In the genomic region with DNA sequence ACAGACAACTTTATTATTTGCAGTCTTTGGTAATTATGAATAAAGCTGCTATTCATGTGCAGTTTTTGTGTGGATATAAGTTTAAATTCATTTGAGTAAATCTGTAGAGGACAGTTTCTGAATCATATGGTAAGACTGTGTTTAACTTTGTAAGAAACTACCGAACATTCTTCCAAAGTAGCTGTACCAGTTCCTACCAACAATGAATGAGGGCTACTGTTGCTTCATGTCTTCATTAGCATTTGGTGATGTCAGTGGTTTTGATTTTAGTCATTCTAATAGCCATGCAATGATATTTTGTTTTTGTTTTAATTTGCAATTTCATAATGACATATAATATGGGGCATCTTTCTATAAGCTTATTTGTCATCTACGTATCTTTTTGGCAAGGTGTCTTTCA, we compare ENCODE assay signal across 30 cellular contexts.
"Had no signal": no experiment of that assay in that cellular context is flagged by ENCODE, and none has a peak within 500 bp of the region (broad histone marks: within the 10 kb centered on the region; RNA-seq: fewer than 3 reads in every experiment).

No MANE protein-coding gene starts in this region.

- ATAC-seq: activated CD8-positive, alpha-beta memory T cell treated with anti-CD3 and anti-CD28 coated beads, Interleukin-2, amount 10 ng/mL, durations not matched to agents 7 days and 5 days; activated naive CD8-positive, alpha-beta T cell treated with anti-CD3 and anti-CD28 coated beads, Interleukin-2, amount 50 U/mL, for 24 hours had no signal

- H3K4me3 ChIP-seq: cardiac muscle cell, SK-N-MC had no signal

- H3K27me3 ChIP-seq: cardiac muscle cell had no signal

- DNase-seq: activated CD4-positive, alpha-beta memory T cell treated with anti-CD3 and anti-CD28 coated beads, Interleukin-2, amount 10 ng/mL, durations not matched to agents 7 days and 5 days; activated CD4-positive, alpha-beta T cell treated with anti-CD3 and anti-CD28 coated beads for 1 hour; activated CD4-positive, alpha-beta T cell treated with anti-CD3 and anti-CD28 coated beads for 48 hours; activated CD4-positive, CD25-positive, alpha-beta regulatory T cell; activated CD8-positive, alpha-beta memory T cell treated with anti-CD3 and anti-CD28 coated beads for 24 hours; activated CD8-positive, alpha-beta memory T cell treated with anti-CD3 and anti-CD28 coated beads, Interleukin-2, amount 10 ng/mL, durations not matched to agents 7 days and 5 days; activated CD8-positive, alpha-beta memory T cell treated with anti-CD3 and anti-CD28 coated beads, Interleukin-2, amount 50 U/mL, for 48 hours; activated effector memory CD4-positive, alpha-beta T cell treated with Interleukin-2 at 50 U/mL for 16 hours; activated naive CD4-positive, alpha-beta T cell treated with anti-CD3 and anti-CD28 coated beads, Interleukin-2, amount 10 ng/mL, durations not matched to agents 7 days and 5 days; activated naive CD8-positive, alpha-beta T cell treated with anti-CD3 and anti-CD28 coated beads, Interleukin-2, amount 50 U/mL, for 24 hours; activated T-cell treated with anti-CD3 and anti-CD28 coated beads, Interleukin-2, amount 50 U/mL, for 48 hours; anterior cingulate cortex; Kasumi-1; KG1; MM.1S; MV-4-11; NCI-H1092; NCI-H1436 treated with DMSO at 0.1 percent for 48 hours; NCI-H1694 treated with DMSO at 0.1 percent for 48 hours; NCI-H2029; NCI-H2171; NCI-H510A; NCI-H526; NCI-H748 treated with DMSO at 0.1 percent for 48 hours; NK-92 treated with Interleukin-12 subunit alpha and Interleukin-12 subunit beta, amount 100 ng/mL, for 24 hours; Right ventricle myocardium superior; T1000; WERI-Rb-1 had no signal

- H3K27ac ChIP-seq: cardiac muscle cell, SK-N-MC, WERI-Rb-1 had no signal

- H3K36me3 ChIP-seq: cardiac muscle cell, WERI-Rb-1 had no signal
